In genomic region chr2:36253086-36253485, GRCh38 we compare ENCODE assay signal across 36 cellular contexts.
"Had no signal": no experiment of that assay in that cellular context is flagged by ENCODE, and none has a peak within 500 bp of the region (broad histone marks: within the 10 kb centered on the region; RNA-seq: fewer than 3 reads in every experiment).

No MANE protein-coding gene starts in this region.

- H3K27me3 ChIP-seq: adrenal gland, body of pancreas, brain microvascular endothelial cell, breast epithelium had no signal

- H3K9me3 ChIP-seq: adrenal gland, body of pancreas, breast epithelium had no signal

- H3K4me1 Mint-ChIP-seq: activated B cell treated with CpG ODN at 0.5 μM for 24 hours; activated T-helper 17 cell treated with anti-CD3 and anti-CD28 coated beads, Interleukin-2, amount 50 U/mL, for 72 hours had no signal

- FAIRE-seq: colon, TTC549 had no signal

- H3K9me3 Mint-ChIP-seq: activated CD4-positive, alpha-beta memory T cell treated with anti-CD3 and anti-CD28 coated beads for 36 hours; activated naive CD4-positive, alpha-beta T cell treated with anti-CD3 and anti-CD28 coated beads for 36 hours; activated T-cell treated with anti-CD3 and anti-CD28 coated beads, Interleukin-2, amount 50 U/mL, for 4 hours; activated T-helper 17 cell treated with anti-CD3 and anti-CD28 coated beads, Interleukin-2, amount 50 U/mL, for 72 hours had no signal

- DNase-seq: activated B cell treated with CpG ODN at 0.5 μM for 24 hours; activated CD4-positive, alpha-beta memory T cell treated with anti-CD3 and anti-CD28 coated beads for 36 hours; activated CD4-positive, alpha-beta T cell treated with anti-CD3 and anti-CD28 coated beads for 4 hours; activated CD4-positive, alpha-beta T cell treated with anti-CD3 and anti-CD28 coated beads, Interleukin-2, amount 50 U/mL, for 1 hour; activated CD4-positive, alpha-beta T cell treated with anti-CD3 and anti-CD28 coated beads, Interleukin-2, amount 50 U/mL, for 4 hours; activated CD4-positive, CD25-positive, alpha-beta regulatory T cell treated with anti-CD3 and anti-CD28 coated beads, Interleukin-2, amount 50 U/mL, for 72 hours; activated CD8-positive, alpha-beta memory T cell treated with anti-CD3 and anti-CD28 coated beads, Interleukin-2, amount 50 U/mL, for 4 hours; activated CD8-positive, alpha-beta T cell treated with anti-CD3 and anti-CD28 coated beads for 36 hours; activated effector memory CD4-positive, alpha-beta T cell treated with anti-CD3 and anti-CD28 coated beads, Interleukin-2, amount 50 U/mL, for 16 hours; activated gamma-delta T cell treated with Interleukin-2 at 50 U/mL for 16 hours; activated naive CD4-positive, alpha-beta T cell; activated naive CD4-positive, alpha-beta T cell treated with anti-CD3 and anti-CD28 coated beads for 36 hours; activated naive CD4-positive, alpha-beta T cell treated with anti-CD3 and anti-CD28 coated beads, Interleukin-2, amount 50 U/mL, for 16 hours; activated naive CD8-positive, alpha-beta T cell treated with anti-CD3 and anti-CD28 coated beads for 36 hours; activated T-cell treated with anti-CD3 and anti-CD28 coated beads for 4 hours; activated T-cell treated with anti-CD3 and anti-CD28 coated beads, Interleukin-2, amount 50 U/mL, for 1 hour; activated T-cell treated with anti-CD3 and anti-CD28 coated beads, Interleukin-2, amount 50 U/mL, for 4 hours; activated T-cell treated with anti-CD3 and anti-CD28 coated beads, Interleukin-2, amount 50 U/mL, for 72 hours; adrenal gland; amniotic stem cell; aorta; body of pancreas; brain microvascular endothelial cell; central memory CD4-positive, alpha-beta T cell; T-helper 1 cell; T-helper 2 cell; T-helper 9 cell had no signal

- H3K27ac ChIP-seq: adrenal gland, body of pancreas, brain microvascular endothelial cell, breast epithelium, VCaP had no signal

- H3K27ac Mint-ChIP-seq: activated B cell treated with CpG ODN at 0.5 μM for 24 hours; activated CD4-positive, alpha-beta memory T cell treated with anti-CD3 and anti-CD28 coated beads for 36 hours; activated CD8-positive, alpha-beta T cell treated with anti-CD3 and anti-CD28 coated beads for 36 hours; activated naive CD4-positive, alpha-beta T cell treated with anti-CD3 and anti-CD28 coated beads for 36 hours; activated naive CD4-positive, alpha-beta T cell treated with anti-CD3 and anti-CD28 coated beads, Interleukin-2, amount 50 U/mL, for 72 hours; activated naive CD8-positive, alpha-beta T cell treated with anti-CD3 and anti-CD28 coated beads for 36 hours; activated T-cell treated with anti-CD3 and anti-CD28 coated beads, Interleukin-2, amount 50 U/mL, for 72 hours; activated T-helper 1 cell treated with anti-CD3 and anti-CD28 coated beads, Interleukin-12 subunit alpha, Interleukin-12 subunit beta, Interleukin-2, Interleukin-4 antibody, amounts not matched to agents 30 ng/mL and 10 ng/mL and 1 ng/mL, durations not matched to agents 14 hours and 24 hours and 36 hours; activated T-helper 17 cell treated with anti-CD3 and anti-CD28 coated beads, Interleukin-2, amount 50 U/mL, for 72 hours; T-helper 1 cell treated with Interleukin-12 subunit alpha and Interleukin-12 subunit beta and Interleukin-4 antibody, amounts not matched to agents 30 μg/mL and 1 μg/mL, for 36 hours; T-helper 2 cell treated with Interferon-gamma antibody and Interleukin-4, amounts not matched to agents 5 μg/mL and 100 μg/mL, for 36 hours had no signal

- H3K4me3 Mint-ChIP-seq: activated B cell treated with CpG ODN at 0.5 μM for 24 hours; activated CD4-positive, alpha-beta memory T cell treated with anti-CD3 and anti-CD28 coated beads for 36 hours; activated CD8-positive, alpha-beta T cell treated with anti-CD3 and anti-CD28 coated beads for 36 hours; activated naive CD4-positive, alpha-beta T cell treated with anti-CD3 and anti-CD28 coated beads for 36 hours; activated naive CD8-positive, alpha-beta T cell treated with anti-CD3 and anti-CD28 coated beads for 36 hours; activated T-cell treated with anti-CD3 and anti-CD28 coated beads, Interleukin-2, amount 50 U/mL, for 4 hours; activated T-cell treated with anti-CD3 and anti-CD28 coated beads, Interleukin-2, amount 50 U/mL, for 72 hours; activated T-helper 1 cell treated with anti-CD3 and anti-CD28 coated beads, Interleukin-12 subunit alpha, Interleukin-12 subunit beta, Interleukin-2, Interleukin-4 antibody, amounts not matched to agents 30 ng/mL and 10 ng/mL and 1 ng/mL, durations not matched to agents 14 hours and 24 hours and 36 hours; activated T-helper 17 cell treated with anti-CD3 and anti-CD28 coated beads, Interleukin-2, amount 50 U/mL, for 72 hours; T-helper 1 cell treated with Interleukin-12 subunit alpha and Interleukin-12 subunit beta and Interleukin-4 antibody, amounts not matched to agents 30 μg/mL and 1 μg/mL, for 36 hours; T-helper 2 cell treated with Interferon-gamma antibody and Interleukin-4, amounts not matched to agents 5 μg/mL and 100 μg/mL, for 36 hours had no signal

- H3K4me1 ChIP-seq: adrenal gland, body of pancreas, breast epithelium had no signal

- H3K36me3 ChIP-seq: adrenal gland, brain microvascular endothelial cell, breast epithelium had no signal

- H3K4me3 ChIP-seq: adrenal gland, body of pancreas, breast epithelium had no signal
